12 cellular contexts compared by ENCODE assay signal in genomic region chr7:77687100-77687746, GRCh38. TPM values are rescaled to one million over a fixed set of nuclear protein-coding genes. Genes with fewer than 3 reads are reported as not detected.
A peak's percentile ranks its signal among the peaks of the same experiment; 100 is the strongest.
DNase-seq lines count a peak whose midpoint lies in the region; ATAC-seq and TF ChIP-seq lines count a peak whose summit lies in the region.
"Had no signal": no experiment of that assay in that cellular context is flagged by ENCODE, and none has a peak within 500 bp of the region (broad histone marks: within the 10 kb centered on the region; RNA-seq: fewer than 3 reads in every experiment).

No MANE protein-coding gene starts in this region.

- H3K4me1 ChIP-seq in BLaER1: peaks cover 21% of the 10 kb centered on the region
- H3K4me1 ChIP-seq in lower lobe of right lung: peaks cover 41% of the 10 kb centered on the region
- peaks cover 21% of the 10 kb centered on the region for H3K4me1 ChIP-seq in GM23338 (ENCODE audit: insufficient read depth)

- peak overlapping the region; percentile 23; the same call in 1 of the 2 replicates for H3K4me2 ChIP-seq in BLaER1
- H3K4me2 ChIP-seq in GM23338: no peak overlapping the region

- peak overlapping the region; percentile 84 for H3K27ac Mint-ChIP-seq in activated T-helper 17 cell treated with anti-CD3 and anti-CD28 coated beads, Interleukin-2, amount 50 U/mL, for 72 hours
- H3K27ac Mint-ChIP-seq in GM23338: no peak overlapping the region

- no peak overlapping the region for H2AFZ ChIP-seq in GM23338

- peak; percentile 37 for ATAC-seq in activated T-helper 17 cell treated with anti-CD3 and anti-CD28 coated beads, Interleukin-2, amount 50 U/mL, for 72 hours (replicated peaks)
- no peak for ATAC-seq in lower lobe of right lung
- no peak for ATAC-seq in GM23338
- ATAC-seq: esophagus mucosa had no signal

- no peaks in the 10 kb centered on the region for H4K20me1 ChIP-seq in BLaER1
- H4K20me1 ChIP-seq in GM23338 (replicated peaks; ENCODE audit: insufficient read depth): peaks cover 14% of the 10 kb centered on the region

- H3K9me3 Mint-ChIP-seq in activated T-helper 17 cell treated with anti-CD3 and anti-CD28 coated beads, Interleukin-2, amount 50 U/mL, for 72 hours: no peaks in the 10 kb centered on the region
- no peaks in the 10 kb centered on the region for H3K9me3 Mint-ChIP-seq in GM23338

- peak; percentile 32 for DNase-seq in EL
- DNase-seq in lower lobe of right lung: no peak
- DNase-seq in ecto neural progenitor cell (ENCODE audit: low spot score): no peak
- no peak for DNase-seq in NCI-H2227 treated with DMSO at 0.1 percent for 48 hours (lab: John Stamatoyannopoulos, UW)
- DNase-seq in amygdala (lab: John Stamatoyannopoulos, UW): no peak
- no peak for DNase-seq in GM23338 (ENCODE audit: low spot score)
- DNase-seq: islet precursor cell; occipital lobe; stimulated activated CD4-positive, alpha-beta T cell treated with anti-CD3 and anti-CD28 coated beads, Interleukin-4, amount 100 ng/mL, for 1 hour had no signal

- peaks cover 20% of the 10 kb centered on the region for H3K4me1 Mint-ChIP-seq in activated T-helper 17 cell treated with anti-CD3 and anti-CD28 coated beads, Interleukin-2, amount 50 U/mL, for 72 hours
- H3K4me1 Mint-ChIP-seq in GM23338: peaks cover 33% of the 10 kb centered on the region

- H3K27ac ChIP-seq in BLaER1 (no peak overlapping the region), lower lobe of right lung (peak overlapping the region; percentile 20), GM23338 (ENCODE audit: low read depth) (no peak overlapping the region)

- H3K27me3 ChIP-seq in BLaER1: no peaks in the 10 kb centered on the region
- H3K27me3 ChIP-seq in lower lobe of right lung (ENCODE audit: low read depth): no peaks in the 10 kb centered on the region
- H3K27me3 ChIP-seq in GM23338 (ENCODE audit: insufficient read depth): no peaks in the 10 kb centered on the region

- H3K9me2 ChIP-seq in GM23338 (ENCODE audit: insufficient read depth): no peaks in the 10 kb centered on the region

- no peaks in the 10 kb centered on the region for H3K27me3 Mint-ChIP-seq in activated T-helper 17 cell treated with anti-CD3 and anti-CD28 coated beads, Interleukin-2, amount 50 U/mL, for 72 hours
- peaks cover 2% of the 10 kb centered on the region for H3K27me3 Mint-ChIP-seq in GM23338 (ENCODE audit: insufficient read depth, low read depth, poor library complexity)

- no peak overlapping the region for H3K9ac ChIP-seq in BLaER1

- peaks cover 28% of the 10 kb centered on the region for H3K36me3 Mint-ChIP-seq in activated T-helper 17 cell treated with anti-CD3 and anti-CD28 coated beads, Interleukin-2, amount 50 U/mL, for 72 hours (ENCODE audit: low read depth)
- H3K36me3 Mint-ChIP-seq in GM23338 (ENCODE audit: low read depth): peaks cover 41% of the 10 kb centered on the region; the same call in 2 of the 3 replicates

- no peaks in the 10 kb centered on the region for H3F3A ChIP-seq in GM23338 (replicated peaks; ENCODE audit: low read depth)

- H3K36me3 ChIP-seq in BLaER1: peaks cover 41% of the 10 kb centered on the region
- H3K36me3 ChIP-seq in lower lobe of right lung: peaks cover 19% of the 10 kb centered on the region
- 0 out of 2 replicates have a peak, but pooled peaks cover 4% of the 10 kb centered on the region for H3K36me3 ChIP-seq in GM23338 (ENCODE audit: insufficient read depth)

- TF ChIP-seq CTCF in lower lobe of right lung (IDR thresholded peaks at IDR 0.05) (no peak), GM23338 (conservative IDR thresholded peaks at IDR 0.05; ENCODE audit: low read depth in 2 of 2) (no peak)

- H3K4me3 Mint-ChIP-seq in activated T-helper 17 cell treated with anti-CD3 and anti-CD28 coated beads, Interleukin-2, amount 50 U/mL, for 72 hours: peak overlapping the region; percentile 52
- no peak overlapping the region for H3K4me3 Mint-ChIP-seq in GM23338

- intact Hi-C loops in lower lobe of right lung (cut with DNase I): no loop called here

- H3K4me3 ChIP-seq in BLaER1 (no peak overlapping the region), lower lobe of right lung (no peak overlapping the region), GM23338 (no peak overlapping the region)

- H3K9me3 ChIP-seq in BLaER1 (no peaks in the 10 kb centered on the region; the same call in 1 of the 2 replicates), lower lobe of right lung (no peaks in the 10 kb centered on the region)

- H3K79me2 ChIP-seq in GM23338 (replicated peaks; ENCODE audit: insufficient read depth): peaks cover 62% of the 10 kb centered on the region

TF ChIP-seq in GM23338, 12 proteins besides CTCF, POLR2A, EP300 and RAD21:
- TF ChIP-seq CREB1 (CRISPR knock-in tag; IDR thresholded peaks at IDR 0.05; ENCODE audit: low read depth): no peak
- no peak for TF ChIP-seq EZH2phosphoT487 (IDR thresholded peaks at IDR 0.05; ENCODE audit: unreplicated experiment)
- no peak for TF ChIP-seq ZNF114 (CRISPR knock-in tag; IDR thresholded peaks at IDR 0.05)
- no peak for TF ChIP-seq NANOG (IDR thresholded peaks at IDR 0.05; ENCODE audit: borderline replicate concordance)
- no peak for TF ChIP-seq POLR2AphosphoS5 (IDR thresholded peaks at IDR 0.05; ENCODE audit: low read depth)
- TF ChIP-seq REST (IDR thresholded peaks at IDR 0.05; ENCODE audit: unreplicated experiment): no peak
- TF ChIP-seq JUNB (IDR thresholded peaks at IDR 0.05; ENCODE audit: unreplicated experiment): no peak
TF ChIP-seq in GM23338: peak in this region for 0.

RNA-seq across cellular contexts. Expression of gene RSBN1L, which starts 9.0 kb away (rescaled TPM):
- 10 to 100 TPM; 15.1 to 21.6 TPM for total RNA-seq in activated T-helper 17 cell treated with anti-CD3 and anti-CD28 coated beads, Interleukin-2, amount 50 U/mL, for 72 hours
- 26.8 TPM for total RNA-seq in lower lobe of right lung
- total RNA-seq in GM23338 (2014; rRNA removed; shearing (Covaris generic)): 19.7 and 20.0 TPM in 2 replicates
- 7.7 and 9.7 TPM in 2 replicates for polyA plus RNA-seq in GM23338 (2016; fragmentation: Nextera tagmentation; extraction: Ambion mirVana)
